23 cellular contexts compared by ENCODE assay signal in the genomic region with DNA sequence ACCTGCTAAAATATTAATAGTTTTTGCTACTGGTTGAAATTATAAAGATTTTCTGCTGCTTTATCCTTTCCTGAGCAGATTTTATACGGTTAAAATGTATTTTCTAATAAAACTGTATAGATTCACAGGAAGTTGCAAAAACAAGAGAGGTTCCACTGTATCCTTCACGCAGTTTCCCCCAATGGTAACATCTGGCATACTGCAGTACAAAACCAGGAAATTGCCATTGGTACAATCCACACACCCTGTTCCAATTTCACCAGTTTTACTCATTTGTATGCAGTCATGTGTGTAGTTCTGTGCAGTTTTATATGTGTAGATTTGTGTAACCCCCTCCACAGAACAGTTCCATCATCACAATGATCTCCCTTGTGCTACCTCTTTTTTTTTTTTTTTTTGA.
"Had no signal": no experiment of that assay in that cellular context is flagged by ENCODE, and none has a peak within 500 bp of the region (broad histone marks: within the 10 kb centered on the region; RNA-seq: fewer than 3 reads in every experiment).

No MANE protein-coding gene starts in this region.

- H3K27ac Mint-ChIP-seq: activated B cell treated with CpG ODN at 0.5 μM for 24 hours; activated CD4-positive, alpha-beta memory T cell treated with anti-CD3 and anti-CD28 coated beads for 36 hours; activated CD4-positive, alpha-beta T cell treated with anti-CD3 and anti-CD28 coated beads, Interleukin-2, amount 10 ng/mL, durations not matched to agents 7 days and 5 days; activated T-helper 17 cell treated with anti-CD3 and anti-CD28 coated beads, Interleukin-2, amount 50 U/mL, for 72 hours; T-helper 1 cell treated with Interleukin-12 subunit alpha and Interleukin-12 subunit beta and Interleukin-4 antibody, amounts not matched to agents 30 μg/mL and 1 μg/mL, for 36 hours had no signal

- ATAC-seq: activated T-helper 17 cell treated with anti-CD3 and anti-CD28 coated beads, Interleukin-2, amount 50 U/mL, for 72 hours had no signal

- H3K27me3 Mint-ChIP-seq: activated B cell treated with CpG ODN at 0.5 μM for 24 hours; activated CD4-positive, alpha-beta memory T cell treated with anti-CD3 and anti-CD28 coated beads for 36 hours; activated CD4-positive, alpha-beta T cell treated with anti-CD3 and anti-CD28 coated beads, Interleukin-2, amount 10 ng/mL, durations not matched to agents 7 days and 5 days; activated naive CD4-positive, alpha-beta T cell treated with anti-CD3 and anti-CD28 coated beads, Interleukin-2, amount 10 ng/mL, durations not matched to agents 7 days and 5 days; activated naive CD8-positive, alpha-beta T cell treated with anti-CD3 and anti-CD28 coated beads for 36 hours; activated T-cell treated with anti-CD3 and anti-CD28 coated beads, Interleukin-2, amount 50 U/mL, for 24 hours; activated T-helper 17 cell treated with anti-CD3 and anti-CD28 coated beads, Interleukin-2, amount 50 U/mL, for 72 hours had no signal

- H3K4me3 Mint-ChIP-seq: activated B cell treated with CpG ODN at 0.5 μM for 24 hours; activated CD4-positive, alpha-beta memory T cell treated with anti-CD3 and anti-CD28 coated beads for 36 hours; activated CD4-positive, alpha-beta T cell treated with anti-CD3 and anti-CD28 coated beads, Interleukin-2, amount 10 ng/mL, durations not matched to agents 7 days and 5 days; activated naive CD4-positive, alpha-beta T cell treated with anti-CD3 and anti-CD28 coated beads, Interleukin-2, amount 10 ng/mL, durations not matched to agents 7 days and 5 days; activated naive CD8-positive, alpha-beta T cell treated with anti-CD3 and anti-CD28 coated beads for 36 hours; activated T-cell treated with anti-CD3 and anti-CD28 coated beads, Interleukin-2, amount 50 U/mL, for 24 hours; activated T-helper 17 cell treated with anti-CD3 and anti-CD28 coated beads, Interleukin-2, amount 50 U/mL, for 72 hours; T-helper 1 cell treated with Interleukin-12 subunit alpha and Interleukin-12 subunit beta and Interleukin-4 antibody, amounts not matched to agents 30 μg/mL and 1 μg/mL, for 36 hours had no signal

- H3K9me3 Mint-ChIP-seq: activated B cell treated with CpG ODN at 0.5 μM for 24 hours; activated CD4-positive, alpha-beta memory T cell treated with anti-CD3 and anti-CD28 coated beads for 36 hours; activated CD4-positive, alpha-beta T cell treated with anti-CD3 and anti-CD28 coated beads, Interleukin-2, amount 10 ng/mL, durations not matched to agents 7 days and 5 days; activated naive CD4-positive, alpha-beta T cell treated with anti-CD3 and anti-CD28 coated beads, Interleukin-2, amount 10 ng/mL, durations not matched to agents 7 days and 5 days; activated naive CD8-positive, alpha-beta T cell treated with anti-CD3 and anti-CD28 coated beads for 36 hours; activated T-cell treated with anti-CD3 and anti-CD28 coated beads, Interleukin-2, amount 50 U/mL, for 24 hours; activated T-helper 17 cell treated with anti-CD3 and anti-CD28 coated beads, Interleukin-2, amount 50 U/mL, for 72 hours; T-helper 1 cell treated with Interleukin-12 subunit alpha and Interleukin-12 subunit beta and Interleukin-4 antibody, amounts not matched to agents 30 μg/mL and 1 μg/mL, for 36 hours had no signal

- DNase-seq: activated B cell treated with CpG ODN at 0.5 μM for 24 hours; activated CD4-positive, alpha-beta memory T cell treated with anti-CD3 and anti-CD28 coated beads for 36 hours; activated CD4-positive, alpha-beta T cell treated with anti-CD3 and anti-CD28 coated beads, Interleukin-2, amount 10 ng/mL, durations not matched to agents 7 days and 5 days; activated gamma-delta T cell; activated naive CD4-positive, alpha-beta T cell treated with anti-CD3 and anti-CD28 coated beads, Interleukin-2, amount 10 ng/mL, durations not matched to agents 7 days and 5 days; activated naive CD8-positive, alpha-beta T cell treated with anti-CD3 and anti-CD28 coated beads for 36 hours; activated T-cell treated with anti-CD3 and anti-CD28 coated beads, Interleukin-2, amount 50 U/mL, for 24 hours; brain microvascular endothelial cell; Kasumi-1; KBM-7; NCI-H1092 treated with DMSO at 0.1 percent for 48 hours; NCI-H1417 treated with DMSO at 0.1 percent for 48 hours; NCI-H1694; NCI-H2029 treated with DMSO at 0.1 percent for 48 hours; NCI-H510A treated with DMSO at 0.1 percent for 48 hours; NCI-H69; NK-92 treated with Interleukin-12 subunit alpha and Interleukin-12 subunit beta, amount 100 ng/mL, for 24 hours; Peyer's patch; Right ventricle myocardium superior; SJCRH30; T-helper 9 cell had no signal
